1 cellular context compared by ENCODE assay signal in genomic region chr1:158150512-158150911, GRCh38.
TF ChIP-seq lines count a peak whose summit lies in the region.

No MANE protein-coding gene starts in this region.

TF ChIP-seq in K562, 482 proteins besides CTCF, POLR2A, EP300 and RAD21 (continued from another document):
- TF ChIP-seq, protein P1, sequence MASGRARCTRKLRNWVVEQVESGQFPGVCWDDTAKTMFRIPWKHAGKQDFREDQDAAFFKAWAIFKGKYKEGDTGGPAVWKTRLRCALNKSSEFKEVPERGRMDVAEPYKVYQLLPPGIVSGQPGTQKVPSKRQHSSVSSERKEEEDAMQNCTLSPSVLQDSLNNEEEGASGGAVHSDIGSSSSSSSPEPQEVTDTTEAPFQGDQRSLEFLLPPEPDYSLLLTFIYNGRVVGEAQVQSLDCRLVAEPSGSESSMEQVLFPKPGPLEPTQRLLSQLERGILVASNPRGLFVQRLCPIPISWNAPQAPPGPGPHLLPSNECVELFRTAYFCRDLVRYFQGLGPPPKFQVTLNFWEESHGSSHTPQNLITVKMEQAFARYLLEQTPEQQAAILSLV (tag; IDR thresholded peaks at IDR 0.05), result 0 out of 2 replicates have a peak, but pooled peaks have one; percentile 2
- TF ChIP-seq, protein P2, sequence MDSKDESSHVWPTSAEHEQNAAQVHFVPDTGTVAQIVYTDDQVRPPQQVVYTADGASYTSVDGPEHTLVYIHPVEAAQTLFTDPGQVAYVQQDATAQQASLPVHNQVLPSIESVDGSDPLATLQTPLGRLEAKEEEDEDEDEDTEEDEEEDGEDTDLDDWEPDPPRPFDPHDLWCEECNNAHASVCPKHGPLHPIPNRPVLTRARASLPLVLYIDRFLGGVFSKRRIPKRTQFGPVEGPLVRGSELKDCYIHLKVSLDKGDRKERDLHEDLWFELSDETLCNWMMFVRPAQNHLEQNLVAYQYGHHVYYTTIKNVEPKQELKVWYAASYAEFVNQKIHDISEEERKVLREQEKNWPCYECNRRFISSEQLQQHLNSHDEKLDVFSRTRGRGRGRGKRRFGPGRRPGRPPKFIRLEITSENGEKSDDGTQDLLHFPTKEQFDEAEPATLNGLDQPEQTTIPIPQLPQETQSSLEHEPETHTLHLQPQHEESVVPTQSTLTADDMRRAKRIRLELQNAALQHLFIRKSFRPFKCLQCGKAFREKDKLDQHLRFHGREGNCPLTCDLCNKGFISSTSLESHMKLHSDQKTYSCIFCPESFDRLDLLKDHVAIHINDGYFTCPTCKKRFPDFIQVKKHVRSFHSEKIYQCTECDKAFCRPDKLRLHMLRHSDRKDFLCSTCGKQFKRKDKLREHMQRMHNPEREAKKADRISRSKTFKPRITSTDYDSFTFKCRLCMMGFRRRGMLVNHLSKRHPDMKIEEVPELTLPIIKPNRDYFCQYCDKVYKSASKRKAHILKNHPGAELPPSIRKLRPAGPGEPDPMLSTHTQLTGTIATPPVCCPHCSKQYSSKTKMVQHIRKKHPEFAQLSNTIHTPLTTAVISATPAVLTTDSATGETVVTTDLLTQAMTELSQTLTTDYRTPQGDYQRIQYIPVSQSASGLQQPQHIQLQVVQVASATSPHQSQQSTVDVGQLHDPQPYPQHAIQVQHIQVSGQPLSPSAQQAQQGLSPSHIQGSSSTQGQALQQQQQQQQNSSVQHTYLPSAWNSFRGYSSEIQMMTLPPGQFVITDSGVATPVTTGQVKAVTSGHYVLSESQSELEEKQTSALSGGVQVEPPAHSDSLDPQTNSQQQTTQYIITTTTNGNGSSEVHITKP (IDR thresholded peaks at IDR 0.05; ENCODE audit: partially characterized antibody), result no peak
- TF ChIP-seq GATA2 (CRISPR knock-in tag; IDR thresholded peaks at IDR 0.05), result no peak
